1 cellular context compared by ENCODE assay signal in genomic region chr9:132114102-132114707, GRCh38.
TF ChIP-seq lines count a peak whose summit lies in the region.

No MANE protein-coding gene starts in this region.

TF ChIP-seq in HepG2, 621 proteins besides CTCF, POLR2A, EP300 and RAD21 (continued from another document):
- TF ChIP-seq, protein P1, sequence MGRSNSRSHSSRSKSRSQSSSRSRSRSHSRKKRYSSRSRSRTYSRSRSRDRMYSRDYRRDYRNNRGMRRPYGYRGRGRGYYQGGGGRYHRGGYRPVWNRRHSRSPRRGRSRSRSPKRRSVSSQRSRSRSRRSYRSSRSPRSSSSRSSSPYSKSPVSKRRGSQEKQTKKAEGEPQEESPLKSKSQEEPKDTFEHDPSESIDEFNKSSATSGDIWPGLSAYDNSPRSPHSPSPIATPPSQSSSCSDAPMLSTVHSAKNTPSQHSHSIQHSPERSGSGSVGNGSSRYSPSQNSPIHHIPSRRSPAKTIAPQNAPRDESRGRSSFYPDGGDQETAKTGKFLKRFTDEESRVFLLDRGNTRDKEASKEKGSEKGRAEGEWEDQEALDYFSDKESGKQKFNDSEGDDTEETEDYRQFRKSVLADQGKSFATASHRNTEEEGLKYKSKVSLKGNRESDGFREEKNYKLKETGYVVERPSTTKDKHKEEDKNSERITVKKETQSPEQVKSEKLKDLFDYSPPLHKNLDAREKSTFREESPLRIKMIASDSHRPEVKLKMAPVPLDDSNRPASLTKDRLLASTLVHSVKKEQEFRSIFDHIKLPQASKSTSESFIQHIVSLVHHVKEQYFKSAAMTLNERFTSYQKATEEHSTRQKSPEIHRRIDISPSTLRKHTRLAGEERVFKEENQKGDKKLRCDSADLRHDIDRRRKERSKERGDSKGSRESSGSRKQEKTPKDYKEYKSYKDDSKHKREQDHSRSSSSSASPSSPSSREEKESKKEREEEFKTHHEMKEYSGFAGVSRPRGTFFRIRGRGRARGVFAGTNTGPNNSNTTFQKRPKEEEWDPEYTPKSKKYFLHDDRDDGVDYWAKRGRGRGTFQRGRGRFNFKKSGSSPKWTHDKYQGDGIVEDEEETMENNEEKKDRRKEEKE (IDR thresholded peaks at IDR 0.05): no peak
- TF ChIP-seq ATF3 (CRISPR knock-in tag; IDR thresholded peaks at IDR 0.05): peak; percentile 89
- peak; percentile 98 for TF ChIP-seq ZNF781 (CRISPR knock-in tag; IDR thresholded peaks at IDR 0.05; ENCODE audit: borderline replicate concordance, not compliant biosample characterization)
- TF ChIP-seq, protein P2, sequence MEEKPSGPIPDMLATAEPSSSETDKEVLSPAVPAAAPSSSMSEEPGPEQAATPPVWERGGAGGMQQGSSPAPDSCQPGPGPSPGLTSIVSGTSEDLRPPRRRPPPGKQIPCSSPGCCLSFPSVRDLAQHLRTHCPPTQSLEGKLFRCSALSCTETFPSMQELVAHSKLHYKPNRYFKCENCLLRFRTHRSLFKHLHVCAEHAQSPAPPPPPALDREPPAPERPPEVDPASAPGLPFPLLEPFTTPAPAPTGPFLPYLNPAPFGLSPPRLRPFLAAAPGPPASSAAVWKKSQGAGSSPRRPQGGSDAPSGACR (CRISPR knock-in tag; IDR thresholded peaks at IDR 0.05): no peak
- peak; percentile 95; the same call in 1 of the 2 replicates for TF ChIP-seq ZNF558 (CRISPR knock-in tag; IDR thresholded peaks at IDR 0.05; ENCODE audit: borderline replicate concordance)
- TF ChIP-seq SATB2 (CRISPR knock-in tag; IDR thresholded peaks at IDR 0.05): peak; percentile 99
- peak; percentile 19; the same call in 1 of the 2 replicates for TF ChIP-seq GMEB2 (CRISPR knock-in tag; IDR thresholded peaks at IDR 0.05; ENCODE audit: low read depth)
- peak; percentile 94 for TF ChIP-seq ATF5 (CRISPR knock-in tag; IDR thresholded peaks at IDR 0.05; ENCODE audit: low read depth)
- peak; percentile 94; the same call in 1 of the 2 replicates for TF ChIP-seq ZNF75D (CRISPR knock-in tag; IDR thresholded peaks at IDR 0.05; ENCODE audit: borderline replicate concordance)
- 0 out of 2 replicates have a peak, but pooled peaks have one; percentile 25 for TF ChIP-seq MAFG (CRISPR knock-in tag; IDR thresholded peaks at IDR 0.05)
- TF ChIP-seq MAZ (IDR thresholded peaks at IDR 0.05; ENCODE audit: borderline replicate concordance, low read depth, low read length): 0 out of 2 replicates have a peak, but pooled peaks have one; percentile 35
- peak; percentile 89 for TF ChIP-seq MAZ (CRISPR knock-in tag; IDR thresholded peaks at IDR 0.05; ENCODE audit: low read depth)
- peak; percentile 95; the same call in 1 of the 2 replicates for TF ChIP-seq ZNF333 (CRISPR knock-in tag; IDR thresholded peaks at IDR 0.05; ENCODE audit: borderline replicate concordance)
- no peak for TF ChIP-seq SP5 (CRISPR knock-in tag; IDR thresholded peaks at IDR 0.05; ENCODE audit: borderline replicate concordance, low read depth)
- peak; percentile 93; the same call in 1 of the 2 replicates for TF ChIP-seq ZNF83 (CRISPR knock-in tag; IDR thresholded peaks at IDR 0.05; ENCODE audit: borderline replicate concordance)
- no peak for TF ChIP-seq ZNF24 (IDR thresholded peaks at IDR 0.05)
- no peak for TF ChIP-seq ZFX (CRISPR knock-in tag; IDR thresholded peaks at IDR 0.05; ENCODE audit: low read depth)
- TF ChIP-seq ZBTB4 (CRISPR knock-in tag; IDR thresholded peaks at IDR 0.05; ENCODE audit: borderline replicate concordance): no peak; the same call in 1 of the 2 replicates
- TF ChIP-seq ZFP36 (IDR thresholded peaks at IDR 0.05; ENCODE audit: borderline replicate concordance, low read depth, low read length, partially characterized antibody): no peak
- TF ChIP-seq ZNF484 (CRISPR knock-in tag; IDR thresholded peaks at IDR 0.05; ENCODE audit: borderline replicate concordance, low read depth): no peak
- peak; percentile 67 for TF ChIP-seq PITX1 (CRISPR knock-in tag; IDR thresholded peaks at IDR 0.05)
- TF ChIP-seq GTF2F1 (IDR thresholded peaks at IDR 0.05; ENCODE audit: low read length): no peak
- TF ChIP-seq, protein P3, sequence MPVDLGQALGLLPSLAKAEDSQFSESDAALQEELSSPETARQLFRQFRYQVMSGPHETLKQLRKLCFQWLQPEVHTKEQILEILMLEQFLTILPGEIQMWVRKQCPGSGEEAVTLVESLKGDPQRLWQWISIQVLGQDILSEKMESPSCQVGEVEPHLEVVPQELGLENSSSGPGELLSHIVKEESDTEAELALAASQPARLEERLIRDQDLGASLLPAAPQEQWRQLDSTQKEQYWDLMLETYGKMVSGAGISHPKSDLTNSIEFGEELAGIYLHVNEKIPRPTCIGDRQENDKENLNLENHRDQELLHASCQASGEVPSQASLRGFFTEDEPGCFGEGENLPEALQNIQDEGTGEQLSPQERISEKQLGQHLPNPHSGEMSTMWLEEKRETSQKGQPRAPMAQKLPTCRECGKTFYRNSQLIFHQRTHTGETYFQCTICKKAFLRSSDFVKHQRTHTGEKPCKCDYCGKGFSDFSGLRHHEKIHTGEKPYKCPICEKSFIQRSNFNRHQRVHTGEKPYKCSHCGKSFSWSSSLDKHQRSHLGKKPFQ (CRISPR knock-in tag; IDR thresholded peaks at IDR 0.05; ENCODE audit: insufficient replicate concordance): peak; percentile 92
- peak; percentile 58; the same call in 1 of the 2 replicates for TF ChIP-seq EED (CRISPR knock-in tag; IDR thresholded peaks at IDR 0.05)
- peak; percentile 79 for TF ChIP-seq ZNF33A (CRISPR knock-in tag; IDR thresholded peaks at IDR 0.05; ENCODE audit: borderline replicate concordance)
- TF ChIP-seq SNRNP70 (IDR thresholded peaks at IDR 0.05; ENCODE audit: low read depth, low read length): no peak
- peak; percentile 72 for TF ChIP-seq GABPB1 (CRISPR knock-in tag; IDR thresholded peaks at IDR 0.05)
- peak; percentile 77 for TF ChIP-seq ZNF652 (CRISPR knock-in tag; IDR thresholded peaks at IDR 0.05; ENCODE audit: borderline replicate concordance, low read depth)
- peak; percentile 96 for TF ChIP-seq ARNT2 (CRISPR knock-in tag; IDR thresholded peaks at IDR 0.05; ENCODE audit: low read depth)
- TF ChIP-seq, protein P4, sequence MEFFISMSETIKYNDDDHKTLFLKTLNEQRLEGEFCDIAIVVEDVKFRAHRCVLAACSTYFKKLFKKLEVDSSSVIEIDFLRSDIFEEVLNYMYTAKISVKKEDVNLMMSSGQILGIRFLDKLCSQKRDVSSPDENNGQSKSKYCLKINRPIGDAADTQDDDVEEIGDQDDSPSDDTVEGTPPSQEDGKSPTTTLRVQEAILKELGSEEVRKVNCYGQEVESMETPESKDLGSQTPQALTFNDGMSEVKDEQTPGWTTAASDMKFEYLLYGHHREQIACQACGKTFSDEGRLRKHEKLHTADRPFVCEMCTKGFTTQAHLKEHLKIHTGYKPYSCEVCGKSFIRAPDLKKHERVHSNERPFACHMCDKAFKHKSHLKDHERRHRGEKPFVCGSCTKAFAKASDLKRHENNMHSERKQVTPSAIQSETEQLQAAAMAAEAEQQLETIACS (CRISPR knock-in tag; IDR thresholded peaks at IDR 0.05): no peak
- TF ChIP-seq KLF11 (CRISPR knock-in tag; IDR thresholded peaks at IDR 0.05): peak; percentile 100
- TF ChIP-seq YEATS4 (CRISPR knock-in tag; IDR thresholded peaks at IDR 0.05; ENCODE audit: borderline replicate concordance): peak; percentile 78
- TF ChIP-seq CENPX (CRISPR knock-in tag; IDR thresholded peaks at IDR 0.05): no peak
- TF ChIP-seq ZNF101 (CRISPR knock-in tag; IDR thresholded peaks at IDR 0.05; ENCODE audit: borderline replicate concordance, low read depth): no peak
- TF ChIP-seq, protein P5, sequence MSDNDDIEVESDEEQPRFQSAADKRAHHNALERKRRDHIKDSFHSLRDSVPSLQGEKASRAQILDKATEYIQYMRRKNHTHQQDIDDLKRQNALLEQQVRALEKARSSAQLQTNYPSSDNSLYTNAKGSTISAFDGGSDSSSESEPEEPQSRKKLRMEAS (IDR thresholded peaks at IDR 0.05): peak; percentile 52
- TF ChIP-seq, protein P6, sequence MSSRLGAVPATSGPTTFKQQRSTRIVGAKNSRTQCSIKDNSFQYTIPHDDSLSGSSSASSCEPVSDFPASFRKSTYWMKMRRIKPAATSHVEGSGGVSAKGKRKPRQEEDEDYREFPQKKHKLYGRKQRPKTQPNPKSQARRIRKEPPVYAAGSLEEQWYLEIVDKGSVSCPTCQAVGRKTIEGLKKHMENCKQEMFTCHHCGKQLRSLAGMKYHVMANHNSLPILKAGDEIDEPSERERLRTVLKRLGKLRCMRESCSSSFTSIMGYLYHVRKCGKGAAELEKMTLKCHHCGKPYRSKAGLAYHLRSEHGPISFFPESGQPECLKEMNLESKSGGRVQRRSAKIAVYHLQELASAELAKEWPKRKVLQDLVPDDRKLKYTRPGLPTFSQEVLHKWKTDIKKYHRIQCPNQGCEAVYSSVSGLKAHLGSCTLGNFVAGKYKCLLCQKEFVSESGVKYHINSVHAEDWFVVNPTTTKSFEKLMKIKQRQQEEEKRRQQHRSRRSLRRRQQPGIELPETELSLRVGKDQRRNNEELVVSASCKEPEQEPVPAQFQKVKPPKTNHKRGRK (CRISPR knock-in tag; IDR thresholded peaks at IDR 0.05): no peak
- peak; percentile 93; the same call in 1 of the 2 replicates for TF ChIP-seq ZNF234 (CRISPR knock-in tag; conservative IDR thresholded peaks at IDR 0.05)
- TF ChIP-seq CBFB (CRISPR knock-in tag; IDR thresholded peaks at IDR 0.05): peak; percentile 85; the same call in 1 of the 2 replicates
- peak; percentile 98 for TF ChIP-seq NFKBIZ (CRISPR knock-in tag; IDR thresholded peaks at IDR 0.05)
- 0 out of 2 replicates have a peak, but pooled peaks have one; percentile 87 for TF ChIP-seq AKNA (CRISPR knock-in tag; IDR thresholded peaks at IDR 0.05; ENCODE audit: borderline replicate concordance)
- peak; percentile 99 for TF ChIP-seq ZNF749 (CRISPR knock-in tag; IDR thresholded peaks at IDR 0.05; ENCODE audit: borderline replicate concordance)
